ENCODE assay signal across 16 cellular contexts in the genomic region with DNA sequence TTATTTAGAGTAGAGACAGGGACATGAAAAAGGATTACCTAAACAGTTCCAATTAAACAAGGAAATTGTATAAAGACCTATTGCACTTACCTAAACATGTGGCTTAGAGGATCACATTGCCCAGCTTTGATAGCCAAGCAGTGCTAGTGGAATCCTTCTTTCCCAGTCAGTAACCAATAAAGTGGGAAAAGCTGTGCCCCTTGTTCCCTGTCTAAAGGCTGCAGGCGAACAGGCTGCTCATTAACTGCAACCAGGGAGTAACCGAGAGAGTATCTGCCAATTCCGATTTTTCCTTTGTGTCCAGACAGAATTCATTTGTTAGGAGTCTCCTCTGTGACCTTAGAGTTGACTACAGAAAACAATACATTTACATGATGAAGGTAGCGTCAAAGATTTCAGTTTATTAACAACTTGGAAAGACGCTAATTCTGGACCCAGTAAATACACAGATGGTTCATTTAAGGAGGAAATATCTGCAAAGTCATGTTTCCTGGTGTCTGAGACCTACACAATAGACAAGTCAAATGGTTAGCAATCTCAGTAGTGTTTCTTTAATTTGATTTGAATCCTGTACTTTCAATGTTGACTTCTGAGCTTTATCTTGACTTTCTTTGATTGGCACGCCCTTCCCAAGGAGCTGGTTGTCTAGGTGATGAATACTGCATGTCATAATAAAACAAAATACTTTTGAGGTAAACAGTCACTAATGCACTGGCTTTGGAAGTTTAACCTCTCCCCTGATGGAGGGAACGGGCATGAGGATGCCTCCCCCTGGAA.
"Had no signal": no experiment of that assay in that cellular context is flagged by ENCODE, and none has a peak within 500 bp of the region (broad histone marks: within the 10 kb centered on the region; RNA-seq: fewer than 3 reads in every experiment).

No MANE protein-coding gene starts in this region.

- H3K4me1 ChIP-seq: adrenal gland, sigmoid colon had no signal

- FAIRE-seq: islet of Langerhans had no signal

- H3K9me3 ChIP-seq: adrenal gland, esophagus muscularis mucosa, neutrophil, sigmoid colon, upper lobe of left lung had no signal

- H3K27me3 ChIP-seq: esophagus muscularis mucosa, sigmoid colon, upper lobe of left lung had no signal

- DNase-seq: activated CD4-positive, alpha-beta T cell treated with anti-CD3 and anti-CD28 coated beads, Interleukin-2, amount 50 U/mL, for 1 hour; activated CD4-positive, CD25-positive, alpha-beta regulatory T cell; activated naive CD4-positive, alpha-beta T cell treated with anti-CD3 and anti-CD28 coated beads, Interleukin-2, amount 50 U/mL, for 16 hours; activated T-cell treated with anti-CD3 and anti-CD28 coated beads for 4 hours; adrenal gland; foreskin fibroblast; head of caudate nucleus; sigmoid colon; stimulated activated CD4-positive, alpha-beta T cell treated with anti-CD3 and anti-CD28 coated beads, Interleukin-2, amount 100 ng/mL, for 48 hours; stimulated activated naive CD4-positive, alpha-beta T cell treated with Interleukin-2 at 50 U/mL for 16 hours; T-helper 2 cell; upper lobe of left lung had no signal

- H3K27ac ChIP-seq: adrenal gland, esophagus muscularis mucosa, neutrophil, sigmoid colon, upper lobe of left lung had no signal

- H3K36me3 ChIP-seq: adrenal gland, esophagus muscularis mucosa, neutrophil, sigmoid colon, upper lobe of left lung had no signal

- H3K4me3 ChIP-seq: adrenal gland, esophagus muscularis mucosa, sigmoid colon, upper lobe of left lung had no signal

- ATAC-seq: activated T-helper 17 cell treated with anti-CD3 and anti-CD28 coated beads, Interleukin-2, amount 50 U/mL, for 72 hours had no signal
